Comparison of ENCODE assay signal across 8 cellular contexts in the genomic region with DNA sequence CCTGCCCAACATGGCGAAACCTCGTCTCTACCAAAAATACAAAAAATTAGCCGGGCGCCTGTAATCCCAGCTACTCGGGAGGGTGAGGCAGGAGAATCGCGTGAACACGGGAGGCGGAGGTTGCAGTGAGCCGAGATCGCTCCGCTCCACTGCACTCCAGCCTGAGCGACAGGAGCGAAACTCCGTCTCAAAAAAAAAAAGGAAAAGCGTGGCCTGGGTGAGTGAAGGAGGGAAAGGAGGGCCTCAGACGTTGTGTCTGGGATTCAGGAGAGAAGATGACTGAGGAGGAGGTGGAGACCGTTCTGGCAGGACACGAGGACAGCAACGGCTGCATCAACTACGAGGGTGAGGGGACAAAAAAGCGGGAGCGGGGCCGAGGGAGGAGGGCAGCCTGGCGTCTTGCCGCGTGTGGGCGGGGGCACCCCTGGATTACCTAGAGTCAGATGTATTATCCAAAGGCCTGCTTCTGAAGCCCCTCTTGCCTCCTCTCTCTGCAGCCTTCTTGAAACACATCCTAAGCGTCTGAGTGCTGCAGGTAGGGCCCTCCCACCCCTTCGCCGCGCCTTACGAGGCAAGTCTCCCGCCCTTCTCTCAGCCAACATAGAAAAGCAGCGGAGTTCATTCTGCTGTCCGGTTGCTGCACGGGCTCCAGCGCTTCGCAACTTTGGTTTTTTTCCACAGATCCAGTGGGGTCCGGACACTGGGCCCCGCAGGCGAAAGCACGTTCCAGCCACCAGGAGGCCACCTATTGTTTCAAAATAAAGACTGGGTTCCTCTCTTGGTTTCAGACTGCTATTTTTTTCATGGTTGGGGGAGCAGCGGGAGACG. TPM values are rescaled to one million over a fixed set of nuclear protein-coding genes. Genes with fewer than 3 reads are reported as not detected.
DNase-seq lines count a peak whose midpoint lies in the region; ATAC-seq and TF ChIP-seq lines count a peak whose summit lies in the region.

No MANE protein-coding gene starts in this region.

- H3K4me1 Mint-ChIP-seq in nephron progenitor cell: peaks cover 75% of the 10 kb centered on the region

- peaks cover 3% of the 10 kb centered on the region for H3K27me3 Mint-ChIP-seq in nephron progenitor cell (ENCODE audit: low read depth, poor library complexity)

- H3K4me3 ChIP-seq in DND-41 (ENCODE audit: low read depth in 1 of 2, low read length in 2 of 2): peak overlapping the region; percentile 53 to 69
- H3K4me3 ChIP-seq in GM23248: peak overlapping the region; percentile 72
- peak overlapping the region; percentile 98 for H3K4me3 ChIP-seq in fibroblast of the aortic adventitia (ENCODE audit: low read depth, low read length)

- H3K9me2 ChIP-seq in GM23248 (ENCODE audit: insufficient read depth): no peaks in the 10 kb centered on the region

- peak; percentile 71 for DNase-seq in DND-41
- DNase-seq in GM23248: peak; percentile 89
- peak; percentile 90 for DNase-seq in RPMI8226
- peak; percentile 29 for DNase-seq in activated T-helper 9 cell treated with anti-CD3 and anti-CD28 coated beads, Interleukin-2, amount 50 U/mL, for 16 hours (ENCODE audit: low read depth)
- DNase-seq in fibroblast of the aortic adventitia (ENCODE audit: low read depth): peak; percentile 86
- DNase-seq in nephron progenitor cell: peak; percentile 73
- peak in 37 of 49 donors; percentile 22 to 77 (median 55) for DNase-seq in substantia nigra (lab: John Stamatoyannopoulos, UW)

- H3K4me2 ChIP-seq in DND-41 (ENCODE audit: insufficient read depth, low read length) (peak overlapping the region; percentile 78), GM23248 (ENCODE audit: unreplicated experiment) (peak overlapping the region; percentile 81)

- peak overlapping the region; percentile 92 for H3K4me3 Mint-ChIP-seq in nephron progenitor cell

- H3K36me3 ChIP-seq in DND-41 (ENCODE audit: insufficient read depth, low read length): peaks cover 51% of the 10 kb centered on the region
- peaks cover 10% of the 10 kb centered on the region for H3K36me3 ChIP-seq in GM23248 (ENCODE audit: low read depth)

- in situ Hi-C loops in GM23248 (cut with MboI): no loop called here

- no peaks in the 10 kb centered on the region for H3K27me3 ChIP-seq in DND-41 (ENCODE audit: insufficient read depth, low read length, poor library complexity)
- H3K27me3 ChIP-seq in GM23248 (replicated peaks; ENCODE audit: insufficient read depth): no peaks in the 10 kb centered on the region

- H3K79me2 ChIP-seq in DND-41 (ENCODE audit: insufficient read depth, low read length) (peaks cover 75% of the 10 kb centered on the region), GM23248 (ENCODE audit: insufficient read depth) (peaks cover 57% of the 10 kb centered on the region)

- peaks cover 44% of the 10 kb centered on the region for H3K36me3 Mint-ChIP-seq in nephron progenitor cell (ENCODE audit: low read depth)

- H3K9ac ChIP-seq in DND-41 (ENCODE audit: low read depth, low read length) (peak overlapping the region; percentile 89), GM23248 (peak overlapping the region; percentile 70)

- WGBS in GM23248 (ENCODE audit: low coverage in 1 of 2, low lambda C conversion rate in 2 of 2, missing lambda C conversion rate in 2 of 2), 2 experiments: 3 to 5% methylated on average over 45 of the region's 45 CpGs

- peaks cover 10% of the 10 kb centered on the region for H4K20me1 ChIP-seq in DND-41 (ENCODE audit: insufficient read depth, low read length)
- 0 out of 2 replicates have a peak, but pooled peaks cover 9% of the 10 kb centered on the region for H4K20me1 ChIP-seq in GM23248 (ENCODE audit: insufficient read depth)

- H3K9me3 Mint-ChIP-seq in nephron progenitor cell: no peaks in the 10 kb centered on the region

- H3K4me1 ChIP-seq in DND-41 (ENCODE audit: insufficient read depth, low read length) (peaks cover 76% of the 10 kb centered on the region), GM23248 (ENCODE audit: insufficient read depth) (peaks cover 20% of the 10 kb centered on the region)

- H3K9me3 ChIP-seq in DND-41 (ENCODE audit: insufficient read depth, low read length, severe bottlenecking) (no peaks in the 10 kb centered on the region), GM23248 (ENCODE audit: low read depth) (no peaks in the 10 kb centered on the region)

- ATAC-seq in DND-41 (ENCODE audit: insufficient read depth, low read depth): peak; percentile 45

- H3K27ac ChIP-seq in DND-41 (ENCODE audit: low read length): peak overlapping the region; percentile 89
- H3K27ac ChIP-seq in GM23248: peak overlapping the region; percentile 69
- peak overlapping the region; percentile 87 for H3K27ac ChIP-seq in substantia nigra (ENCODE audit: low read depth, low read length, poor library complexity, severe bottlenecking)

- peak; percentile 54 for TF ChIP-seq CTCF in DND-41 (IDR thresholded peaks at IDR 0.05; ENCODE audit: borderline replicate concordance, extremely low read depth, low read length, poor library complexity, severe bottlenecking)
- TF ChIP-seq CTCF in LNCAP (IDR thresholded peaks at IDR 0.05): peak; percentile 48; the same call in 1 of the 2 replicates
- peak; percentile 77 for TF ChIP-seq CTCF in fibroblast of the aortic adventitia (IDR thresholded peaks at IDR 0.05; ENCODE audit: insufficient read depth, low read length)
- TF ChIP-seq CTCF in nephron progenitor cell (IDR thresholded peaks at IDR 0.05): peak; percentile 54

- H2AFZ ChIP-seq in DND-41 (ENCODE audit: low read depth, low read length) (peak overlapping the region; percentile 83), GM23248 (peak overlapping the region; percentile 78)

- H3K27ac Mint-ChIP-seq in nephron progenitor cell: peak overlapping the region; percentile 98

- peaks cover 49% of the 10 kb centered on the region for H3F3A ChIP-seq in GM23248 (ENCODE audit: insufficient read depth)

RNA-seq across cellular contexts. Expression of a gene that starts 0.7 kb away (rescaled TPM):
- 2,633 and 2,662 TPM in 2 replicates for total RNA-seq in GM23248 (2014; rRNA removed; shearing (Covaris generic))
- polyA plus RNA-seq in GM23248 (2016; fragmentation: Nextera tagmentation; extraction: Ambion mirVana): 3,948 and 3,969 TPM in 2 replicates
- 1,047 and 1,209 TPM in 2 replicates for total RNA-seq in fibroblast of the aortic adventitia (ENCODE audit: low replicate concordance)

RNA-seq across cellular contexts. Expression of a gene that starts 5.0 kb away (rescaled TPM):
- total RNA-seq in GM23248 (2014; rRNA removed; shearing (Covaris generic)): 23.5 and 53.2 TPM in 2 replicates
- 67.8 and 72.8 TPM in 2 replicates for polyA plus RNA-seq in GM23248 (2016; fragmentation: Nextera tagmentation; extraction: Ambion mirVana)
- 74.2 and 125 TPM in 2 replicates for total RNA-seq in fibroblast of the aortic adventitia (ENCODE audit: low replicate concordance)

RNA-seq across cellular contexts. Expression of a gene that starts 29.3 kb away (rescaled TPM):
- total RNA-seq in GM23248 (2014; rRNA removed; shearing (Covaris generic)): 164 and 216 TPM in 2 replicates
- polyA plus RNA-seq in GM23248 (2016; fragmentation: Nextera tagmentation; extraction: Ambion mirVana): 108 and 115 TPM in 2 replicates
- 207 and 267 TPM in 2 replicates for total RNA-seq in fibroblast of the aortic adventitia (ENCODE audit: low replicate concordance)

RNA-seq across cellular contexts. Expression of a gene that starts 31.9 kb away (rescaled TPM):
- 23.4 and 34.0 TPM in 2 replicates for total RNA-seq in GM23248 (2014; rRNA removed; shearing (Covaris generic))
- 64.3 and 66.9 TPM in 2 replicates for polyA plus RNA-seq in GM23248 (2016; fragmentation: Nextera tagmentation; extraction: Ambion mirVana)
- 69.4 and 222 TPM in 2 replicates for total RNA-seq in fibroblast of the aortic adventitia (ENCODE audit: low replicate concordance)

RNA-seq across cellular contexts. Expression of a gene that starts 39.3 kb away (rescaled TPM):
- 1.9 and 2.7 TPM in 2 replicates for total RNA-seq in GM23248 (2014; rRNA removed; shearing (Covaris generic))
- polyA plus RNA-seq in GM23248 (2016; fragmentation: Nextera tagmentation; extraction: Ambion mirVana): 3.0 and 3.3 TPM in 2 replicates
- 5.9 and 7.3 TPM in 2 replicates for total RNA-seq in fibroblast of the aortic adventitia (ENCODE audit: low replicate concordance)

Comparison
In these comparisons a context has a peak if more than half of its experiments do, and no peak if none do; other contexts are left out.
1. Peak in every context shown above with its lines: DNase-seq, ATAC-seq, H3K4me3 ChIP-seq and H3K27ac ChIP-seq.
2. DNase-seq: peak in every context shown above with its lines; median percentile 90 in RPMI8226; 89 in GM23248; 86 in fibroblast of the aortic adventitia; 73 in nephron progenitor cell; 71 in DND-41; 55 in substantia nigra; 29 in activated T-helper 9 cell treated with anti-CD3 and anti-CD28 coated beads, Interleukin-2, amount 50 U/mL, for 16 hours.